12 cellular contexts compared by ENCODE assay signal in the genomic region with DNA sequence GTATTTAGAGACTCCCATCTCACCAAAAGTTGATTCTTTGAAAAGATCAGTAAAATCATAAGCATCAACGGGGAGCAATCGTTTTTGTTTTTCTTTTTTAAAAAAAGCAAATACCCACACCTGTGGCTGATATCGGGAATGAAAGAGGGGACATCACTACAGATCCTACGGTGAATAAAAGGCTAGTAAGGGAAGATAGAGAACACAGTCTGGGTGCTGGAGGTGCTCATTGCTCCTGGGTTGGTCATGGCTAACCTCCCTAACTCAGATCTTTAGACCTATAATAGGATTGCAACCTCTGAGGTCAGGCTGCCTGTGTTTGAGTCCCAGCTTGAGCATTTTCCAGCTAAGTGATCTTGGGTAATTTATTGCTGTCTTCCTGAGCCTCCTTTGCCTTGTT. TPM values are rescaled to one million over a fixed set of nuclear protein-coding genes. Genes with fewer than 3 reads are reported as not detected.
DNase-seq lines count a peak whose midpoint lies in the region; ATAC-seq, FAIRE-seq and TF ChIP-seq lines count a peak whose summit lies in the region.
"Had no signal": no experiment of that assay in that cellular context is flagged by ENCODE, and none has a peak within 500 bp of the region (broad histone marks: within the 10 kb centered on the region; RNA-seq: fewer than 3 reads in every experiment).

No MANE protein-coding gene starts in this region.

- H4K20me1 ChIP-seq in HCT116 (ENCODE audit: insufficient read depth) = no peaks in the 10 kb centered on the region

- peak overlapping the region; percentile 89 for H3K4me2 ChIP-seq in HCT116 (ENCODE audit: low read length)

- H3K27me3 ChIP-seq in HCT116 (ENCODE audit: insufficient read depth, low read length) (no peaks in the 10 kb centered on the region), iPS-15b (ENCODE audit: control insufficient read depth, insufficient read depth, low read length) (no peaks in the 10 kb centered on the region), spleen (replicated peaks in 1 of 7) (peaks cover 0 to 45% (median 3%) of the 10 kb centered on the region in 7 donors)

- H3K4me1 ChIP-seq in HCT116 (ENCODE audit: control insufficient read depth in 1 of 2, insufficient read depth in 2 of 2, low read length in 2 of 2) (peaks cover 5 to 17% of the 10 kb centered on the region in 2 experiments; a peak in 3 of 4 replicates), iPS-15b (ENCODE audit: control insufficient read depth, insufficient read depth, low read length) (no peaks in the 10 kb centered on the region), spleen (peaks cover 1 to 55% (median 26%) of the 10 kb centered on the region in 6 donors), mucosa of descending colon (ENCODE audit: low read depth) (peaks cover 2% of the 10 kb centered on the region)

- H3K9ac ChIP-seq in HCT116 (ENCODE audit: low read length) = peak overlapping the region; percentile 89
- no peak overlapping the region for H3K9ac ChIP-seq in iPS-15b (ENCODE audit: low read depth, low read length)

- H3K9me3 ChIP-seq in HCT116 (ENCODE audit: control insufficient read depth in 1 of 2, insufficient read depth in 1 of 2, low read depth in 1 of 2, low read length in 2 of 2) = no peaks in the 10 kb centered on the region
- no peaks in the 10 kb centered on the region for H3K9me3 ChIP-seq in iPS-15b (ENCODE audit: control insufficient read depth, insufficient read depth, low read length)
- peaks cover 0 to 12% (median 0%) of the 10 kb centered on the region in 8 donors for H3K9me3 ChIP-seq in spleen
- H3K9me3 ChIP-seq in mucosa of descending colon = no peaks in the 10 kb centered on the region

- H3K4me3 ChIP-seq in HCT116 (replicated peaks in 1 of 2; ENCODE audit: low read depth in 1 of 2, low read length in 2 of 2) (peak overlapping the region; percentile 74 to 97), iPS-15b (ENCODE audit: low read depth, low read length) (peak overlapping the region; percentile 78), spleen (peak overlapping the region; percentile 42 to 71 (median 51)), mucosa of descending colon (no peak overlapping the region)

- peaks cover 44% of the 10 kb centered on the region for H3K79me2 ChIP-seq in HCT116 (ENCODE audit: insufficient read depth, low read length)

- H3K27ac ChIP-seq in HCT116 (ENCODE audit: low read depth, low read length) (peak overlapping the region; percentile 93; the same call in 1 of the 2 replicates), spleen (peak overlapping the region in 4 of 8 donors; percentile 75 to 87 (median 82))

- H3K36me3 ChIP-seq in HCT116 (ENCODE audit: control insufficient read depth in 1 of 2, insufficient read depth in 2 of 2, low read length in 2 of 2) (peaks cover 3 to 12% of the 10 kb centered on the region in 2 experiments; a peak in 1 of 4 replicates), iPS-15b (ENCODE audit: control insufficient read depth, insufficient read depth, low read length) (no peaks in the 10 kb centered on the region), spleen (peaks cover 0 to 13% (median 2%) of the 10 kb centered on the region in 6 donors), mucosa of descending colon (ENCODE audit: low read depth) (no peaks in the 10 kb centered on the region)

- TF ChIP-seq POLR2A in HCT116 (IDR thresholded peaks at IDR 0.05; ENCODE audit: borderline replicate concordance, extremely low read depth, insufficient read depth, insufficient read length) (no peak), spleen (IDR thresholded peaks at IDR 0.05) (no peak), GM12891 (IDR thresholded peaks at IDR 0.05; ENCODE audit: low read depth, low read length) (no peak)

- RAD21 ChIA-PET in HCT116 (lab: Charles Lee; ENCODE audit: low non-redundant PET in 1 of 2, low total read pairs in 2 of 2, uncharacterized antibody in 2 of 2, unreplicated experiment in 2 of 2) = no interaction called here

- TSS peak; percentile 77 for BruUV-seq in HCT116 (replicated peaks; lab: Mats Ljungman, UMichigan)

- DNase-seq in HCT116 (ENCODE audit: low read depth, low spot score) (no peak), astrocyte of the hippocampus (ENCODE audit: low read depth, low spot score) (peak; percentile 29), spleen (no peak), GM12891 (ENCODE audit: insufficient read length, low spot score) (no peak), midbrain (lab: John Stamatoyannopoulos, UW) (no peak), frontal cortex (ENCODE audit: low spot score in 2 of 2) (no peak), mucosa of descending colon (no peak)
- DNase-seq: activated CD4-positive, alpha-beta T cell treated with anti-CD3 and anti-CD28 coated beads for 48 hours; activated naive CD8-positive, alpha-beta T cell treated with anti-CD3 and anti-CD28 coated beads, Interleukin-2, amount 50 U/mL, for 24 hours; NCI-H1417 treated with DMSO at 0.1 percent for 48 hours; nucleus accumbens had no signal

- intact Hi-C loops in HCT116 (cut with micrococcal nuclease) = no loop called here
- intact Hi-C loops in spleen (cut with DNase I; ENCODE audit: low total_unique reads) = loop anchor here (10.0 kb wide), 1 partner anchor 70 kb away; no protein-coding TSS in a partner anchor
- intact Hi-C loops in mucosa of descending colon (cut with DNase I, micrococcal nuclease) = loop anchor here in 1 of 2 donors (10.0 kb wide), 1 partner anchor 70 kb away; no protein-coding TSS in a partner anchor

- no peak for FAIRE-seq in GM12891 (lab: Jason Lieb, UNC)
- no peak for FAIRE-seq in frontal cortex (lab: Jason Lieb, UNC)

- CTCF ChIA-PET in HCT116 (lab: Charles Lee) = interaction anchor here (0.8 to 4.4 kb wide), 4 partner anchors 11 to 286 kb away, joined by 3 to 68 read pairs (median 36); partner anchors contain the start of gene NOP53

- 88 to 93% (median 89%) methylated on average over 4 of the region's 4 CpGs for WGBS in spleen, 5 donors

- POLR2A ChIA-PET in HCT116 (lab: Charles Lee) = interaction anchor here (0.7 to 3.5 kb wide), 2 partner anchors 9 to 29 kb away, joined by 3 to 32 read pairs; partner anchors contain the start of gene NOP53

- no peak for TF ChIP-seq CTCF in HCT116 (IDR thresholded peaks at IDR 0.05 in 2 of 3, conservative IDR thresholded peaks at IDR 0.05 in 1 of 3; ENCODE audit: borderline replicate concordance in 1 of 3, insufficient read depth in 1 of 3, low read depth in 2 of 3, low read length in 2 of 3)
- TF ChIP-seq CTCF in spleen (IDR thresholded peaks at IDR 0.05 in 8 of 11, conservative IDR thresholded peaks at IDR 0.05 in 3 of 11) = no peak
- no peak for TF ChIP-seq CTCF in mucosa of descending colon (IDR thresholded peaks at IDR 0.05)

- no peaks in the 10 kb centered on the region for H3K9me2 ChIP-seq in HCT116 (ENCODE audit: insufficient read depth)

- TF ChIP-seq RAD21 in HCT116 (IDR thresholded peaks at IDR 0.05; ENCODE audit: low read depth) = no peak

- no peak overlapping the region for H2AFZ ChIP-seq in HCT116 (ENCODE audit: low read depth, low read length, poor library complexity, severe bottlenecking)

- ATAC-seq in HCT116 (no peak), mucosa of descending colon (no peak)
- ATAC-seq: activated naive CD8-positive, alpha-beta T cell treated with anti-CD3 and anti-CD28 coated beads, Interleukin-2, amount 50 U/mL, for 24 hours had no signal

TF ChIP-seq in HCT116, 20 proteins besides CTCF, POLR2A, EP300 and RAD21 (continues in another document):
- no peak for TF ChIP-seq CEBPB (IDR thresholded peaks at IDR 0.05; ENCODE audit: low read depth)
- TF ChIP-seq, protein P1, sequence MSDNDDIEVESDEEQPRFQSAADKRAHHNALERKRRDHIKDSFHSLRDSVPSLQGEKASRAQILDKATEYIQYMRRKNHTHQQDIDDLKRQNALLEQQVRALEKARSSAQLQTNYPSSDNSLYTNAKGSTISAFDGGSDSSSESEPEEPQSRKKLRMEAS (IDR thresholded peaks at IDR 0.05) = no peak
- no peak for TF ChIP-seq EGR1 (IDR thresholded peaks at IDR 0.05; ENCODE audit: low read depth)
- TF ChIP-seq ATF3 (IDR thresholded peaks at IDR 0.05) = no peak
- no peak for TF ChIP-seq EZH2 (IDR thresholded peaks at IDR 0.05)
- TF ChIP-seq YY1 (IDR thresholded peaks at IDR 0.05; ENCODE audit: extremely low read depth, insufficient replicate concordance, low read depth, low read length) = no peak

TF ChIP-seq in GM12891, 5 proteins besides CTCF, POLR2A, EP300 and RAD21:
- TF ChIP-seq POU2F2 (IDR thresholded peaks at IDR 0.05; ENCODE audit: low read depth, low read length) (no peak), TAF1 (IDR thresholded peaks at IDR 0.05; ENCODE audit: low read depth, low read length) (no peak), SPI1 (IDR thresholded peaks at IDR 0.05; ENCODE audit: low read depth, low read length) (no peak), POLR2AphosphoS5 (IDR thresholded peaks at IDR 0.05; ENCODE audit: low read depth, low read length) (no peak), PAX5 (IDR thresholded peaks at IDR 0.05; ENCODE audit: insufficient read depth, low read length, severe bottlenecking) (no peak)

RNA-seq across cellular contexts. Expression of gene EHD2, which starts 1.1 kb away (rescaled TPM):
- total RNA-seq in HCT116 (2021; ENCODE audit: unreplicated experiment) (60.5 TPM), spleen (10 to 100 TPM; 48.9 to 87.7 (median 64.3) TPM), frontal cortex (1.2 TPM), mucosa of descending colon (100 to 1,000 TPM in 1 of 3 donors, 10 to 100 TPM in 2; 10.8 to 108 (median 30.3) TPM)
- 66.6 and 71.3 TPM in 2 replicates for polyA plus RNA-seq in HCT116 (2012)
- polyA plus RNA-seq in spleen = 10 to 100 TPM in 2 of 3 donors, 1 to 10 TPM in 1; 6.9 to 18.4 (median 10.6) TPM
- polyA plus RNA-seq in GM12891 (2012; ENCODE audit: low read depth, missing spikeins) = 0.06 TPM

RNA-seq across cellular contexts. Expression of gene NOP53, which starts 31.0 kb away (rescaled TPM):
- 322 TPM for total RNA-seq in HCT116 (2021; ENCODE audit: unreplicated experiment)
- 333 and 353 TPM in 2 replicates for polyA plus RNA-seq in HCT116 (2012)
- 100 to 1,000 TPM; 280 to 442 (median 379) TPM for total RNA-seq in spleen
- 100 to 1,000 TPM; 709 to 858 (median 815) TPM for polyA plus RNA-seq in spleen
- polyA plus RNA-seq in GM12891 (2012; ENCODE audit: low read depth, missing spikeins) = 571 TPM
- 88.0 TPM for total RNA-seq in frontal cortex
- total RNA-seq in mucosa of descending colon = 100 to 1,000 TPM; 237 to 391 (median 284) TPM
